ENCODE assay signal across 10 cellular contexts in genomic region chr17:10063730-10064221, GRCh38.
DNase-seq lines count a peak whose midpoint lies in the region; ATAC-seq and TF ChIP-seq lines count a peak whose summit lies in the region.
"Had no signal": no experiment of that assay in that cellular context is flagged by ENCODE, and none has a peak within 500 bp of the region (broad histone marks: within the 10 kb centered on the region; RNA-seq: fewer than 3 reads in every experiment).

No MANE protein-coding gene starts in this region.

- peak; percentile 44 for DNase-seq in GDM1 (lab: John Stamatoyannopoulos, UW)
- DNase-seq in NOMO-1 treated with dmso at 0.1 percent for 144 hours (lab: John Stamatoyannopoulos, UW; ENCODE audit: unreplicated experiment), result peak; percentile 97
- peak; percentile 88 for DNase-seq in cardiac septum (ENCODE audit: low spot score)
- peak; percentile 84 for DNase-seq in posterior vena cava (ENCODE audit: low spot score)
- DNase-seq in DMS79 treated with DMSO at 0.1 percent for 48 hours (lab: John Stamatoyannopoulos, UW), result no peak
- DNase-seq in activated CD4-positive, CD25-positive, alpha-beta regulatory T cell (lab: John Stamatoyannopoulos, UW), result no peak
- DNase-seq: esophagus squamous epithelium, NCI-H2081 treated with DMSO at 0.1 percent for 48 hours had no signal

- ATAC-seq in HG03439 (IDR thresholded peaks at IDR 0.05; ENCODE audit: unreplicated experiment) (no peak), SK-N-SH treated with all-trans-retinoic acid at 6 μM for 48 hours (no peak)

- intact Hi-C loops in cardiac septum (cut with DNase I), result no loop called here
- intact Hi-C loops in posterior vena cava (cut with DNase I), result no loop called here

TF ChIP-seq in SK-N-SH treated with all-trans-retinoic acid at 6 μM for 48 hours, 23 proteins besides CTCF, POLR2A, EP300 and RAD21:
- no peak for TF ChIP-seq TOX (CRISPR knock-in tag; IDR thresholded peaks at IDR 0.05; ENCODE audit: borderline replicate concordance)
- no peak for TF ChIP-seq ZFP3 (CRISPR knock-in tag; IDR thresholded peaks at IDR 0.05)

Comparison
In these comparisons a context has a peak if more than half of its experiments do, and no peak if none do; other contexts are left out.
1. DNase-seq: peak in GDM1 (single experiment), NOMO-1 treated with dmso at 0.1 percent for 144 hours (single experiment), cardiac septum (single experiment) and posterior vena cava (single experiment); none in DMS79 treated with DMSO at 0.1 percent for 48 hours (single experiment) and activated CD4-positive, CD25-positive, alpha-beta regulatory T cell (0 of 4).